ENCODE assay signal across 6 cellular contexts in the genomic region with DNA sequence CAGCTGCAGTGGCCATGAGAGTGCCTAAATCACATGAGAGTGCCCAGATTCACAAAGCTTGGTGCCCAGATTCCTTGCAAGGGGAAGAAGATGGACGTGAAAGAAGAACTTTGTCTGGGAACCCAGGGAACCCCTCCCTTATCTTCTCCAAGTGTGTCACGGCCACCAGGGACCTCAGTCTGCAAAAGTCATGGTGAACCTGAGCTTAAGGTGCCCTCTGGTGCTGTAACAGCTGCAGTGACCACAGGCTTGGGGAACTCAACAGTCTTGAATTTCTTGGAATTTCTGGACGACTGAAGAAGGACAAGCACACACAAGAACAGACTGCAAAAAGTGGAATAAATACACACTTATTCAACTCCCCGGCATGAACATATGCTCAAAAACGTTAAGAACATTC.
DNase-seq lines count a peak whose midpoint lies in the region; ATAC-seq, FAIRE-seq and TF ChIP-seq lines count a peak whose summit lies in the region.
"Not testable (repeated sequence)": the region's sequence is repeated elsewhere in the genome, so short reads cannot be mapped to it uniquely, and the experiment has no call there.

No MANE protein-coding gene starts in this region.

- in situ Hi-C loops in HepG2 (cut with HindIII; ENCODE audit: extremely low pct_ligation_motif_present, low pct_unique_long_range_greater_than_20kb): not testable (repeated sequence)

- CTCF ChIA-PET in HepG2 (lab: Yijun Ruan, JAX; ENCODE audit: low intra/inter-chr PET ratio, low total read pairs): not testable (repeated sequence)

- TF ChIP-seq EP300 in HepG2 (IDR thresholded peaks at IDR 0.05; ENCODE audit: low read depth in 2 of 2, low read length in 2 of 2); HepG2 (CRISPR knock-in tag; IDR thresholded peaks at IDR 0.05; ENCODE audit: borderline replicate concordance): not testable (repeated sequence)

- H2AFZ ChIP-seq in GM23338; OCI-LY1 (ENCODE audit: low read length); HepG2 (ENCODE audit: low read length): not testable (repeated sequence)

- peak; percentile 57 for ATAC-seq in GM23338
- peak; percentile 57 for ATAC-seq in T-helper 17 cell
- ATAC-seq in HepG2: peak; percentile 44; the same call in 1 of the 3 replicates
- peak; percentile 50 to 70 for ATAC-seq in naive thymus-derived CD8-positive, alpha-beta T cell

- H3K9me3 Mint-ChIP-seq in GM23338: peaks cover 41% of the 10 kb centered on the region
- not testable (repeated sequence) for H3K9me3 Mint-ChIP-seq in immature natural killer cell
- peaks cover 0 to 16% (median 3%) of the 10 kb centered on the region in 9 donors for H3K9me3 Mint-ChIP-seq in naive thymus-derived CD8-positive, alpha-beta T cell

- H3K27me3 Mint-ChIP-seq in GM23338 (ENCODE audit: insufficient read depth, low read depth, poor library complexity): peaks cover 11% of the 10 kb centered on the region
- not testable (repeated sequence) for H3K27me3 Mint-ChIP-seq in T-helper 17 cell; immature natural killer cell (ENCODE audit: low read depth in 3 of 3)
- H3K27me3 Mint-ChIP-seq in naive thymus-derived CD8-positive, alpha-beta T cell: peaks cover 0 to 23% (median 6%) of the 10 kb centered on the region in 5 donors

- H3K27ac ChIP-seq in GM23338 (ENCODE audit: low read depth); OCI-LY1 (ENCODE audit: low read depth, low read length, poor library complexity, severe bottlenecking); HepG2 (ENCODE audit: extremely low read length, insufficient read depth, low read length): not testable (repeated sequence)

- not testable (repeated sequence) for H3K27me3 ChIP-seq in GM23338 (ENCODE audit: insufficient read depth); OCI-LY1 (ENCODE audit: insufficient read depth, low read length); HepG2 (ENCODE audit: control insufficient read depth in 1 of 2, insufficient read depth in 2 of 2, low read length in 2 of 2)

- not testable (repeated sequence) for H3K4me3 ChIP-seq in GM23338; OCI-LY1 (ENCODE audit: low read depth, low read length, poor library complexity, severe bottlenecking); HepG2 (replicated peaks in 1 of 3; ENCODE audit: insufficient read depth in 1 of 3, low read depth in 2 of 3, low read length in 3 of 3)

- not testable (repeated sequence) for DNase-seq in GM23338 (ENCODE audit: low spot score); T-helper 17 cell; HepG2 (ENCODE audit: low spot score)
- peak in 2 of 3 donors; percentile 14 to 19 for DNase-seq in immature natural killer cell
- DNase-seq in naive thymus-derived CD8-positive, alpha-beta T cell: peak in 4 of 10 donors; percentile 1 to 23 (median 14)

- POLR2A ChIA-PET in HepG2 (lab: Yijun Ruan, JAX); naive thymus-derived CD8-positive, alpha-beta T cell (lab: Charles Lee): not testable (repeated sequence)

- not testable (repeated sequence) for H3K4me1 Mint-ChIP-seq in GM23338, T-helper 17 cell, immature natural killer cell
- peaks cover 5 to 13% (median 6%) of the 10 kb centered on the region in 4 donors for H3K4me1 Mint-ChIP-seq in naive thymus-derived CD8-positive, alpha-beta T cell

- WGBS in HepG2 (ENCODE audit: low lambda C conversion rate): 0% methylated on average over 3 of the region's 5 CpGs

- not testable (repeated sequence) for H4K20me1 ChIP-seq in GM23338 (replicated peaks; ENCODE audit: insufficient read depth); OCI-LY1 (ENCODE audit: insufficient read depth, low read length); HepG2 (ENCODE audit: insufficient read depth, low read length)

- not testable (repeated sequence) for H3K36me3 ChIP-seq in GM23338 (ENCODE audit: insufficient read depth); OCI-LY1 (ENCODE audit: insufficient read depth, low read length); HepG2 (replicated peaks in 1 of 2; ENCODE audit: control insufficient read depth in 1 of 2, insufficient read depth in 2 of 2, low read length in 2 of 2)

- H3K4me2 ChIP-seq in GM23338; OCI-LY1 (ENCODE audit: low read length); HepG2 (ENCODE audit: low read depth, low read length): not testable (repeated sequence)

- BruUV-seq in HepG2 (replicated peaks; lab: Mats Ljungman, UMichigan): not testable (repeated sequence)

- FAIRE-seq in HepG2 (lab: Jason Lieb, UNC): not testable (repeated sequence)

- H3K9me3 ChIP-seq in OCI-LY1 (ENCODE audit: low read length); T-helper 17 cell (ENCODE audit: control insufficient read depth, low read length, poor library complexity, severe bottlenecking); HepG2 (ENCODE audit: low read length): not testable (repeated sequence)

- H3K9ac ChIP-seq in OCI-LY1 (ENCODE audit: low read length); HepG2 (ENCODE audit: insufficient read depth, low read depth, low read length): not testable (repeated sequence)

- not testable (repeated sequence) for H3K4me3 Mint-ChIP-seq in GM23338; T-helper 17 cell; immature natural killer cell; naive thymus-derived CD8-positive, alpha-beta T cell

- not testable (repeated sequence) for H3K4me1 ChIP-seq in GM23338 (ENCODE audit: insufficient read depth); OCI-LY1 (ENCODE audit: insufficient read depth, low read length, severe bottlenecking); HepG2 (ENCODE audit: insufficient read depth, low read length)

- TF ChIP-seq CTCF in GM23338 (conservative IDR thresholded peaks at IDR 0.05; ENCODE audit: low read depth in 2 of 2); HepG2 (CRISPR knock-in tag; IDR thresholded peaks at IDR 0.05): not testable (repeated sequence)
- peak; percentile 18; the same call in 1 of the 2 replicates for TF ChIP-seq CTCF in OCI-LY1 (IDR thresholded peaks at IDR 0.05; ENCODE audit: low read length)

- not testable (repeated sequence) for H3K79me2 ChIP-seq in GM23338 (replicated peaks; ENCODE audit: insufficient read depth); OCI-LY1 (ENCODE audit: insufficient read depth, low read length); HepG2 (ENCODE audit: insufficient read depth, low read length)

- intact Hi-C loops in HepG2 (cut with micrococcal nuclease; ENCODE audit: unreplicated experiment): not testable (repeated sequence)

- H3K36me3 Mint-ChIP-seq in GM23338 (ENCODE audit: low read depth); immature natural killer cell; naive thymus-derived CD8-positive, alpha-beta T cell: not testable (repeated sequence)
- H3K36me3 Mint-ChIP-seq in T-helper 17 cell (ENCODE audit: low read depth): peaks cover 12% of the 10 kb centered on the region

- not testable (repeated sequence) for TF ChIP-seq RAD21 in HepG2 (CRISPR knock-in tag; IDR thresholded peaks at IDR 0.05)

- not testable (repeated sequence) for TF ChIP-seq POLR2A in HepG2 (IDR thresholded peaks at IDR 0.05; ENCODE audit: insufficient read depth in 1 of 2, low read depth in 2 of 2, low read length in 2 of 2)

- H3K27ac Mint-ChIP-seq in GM23338, T-helper 17 cell, immature natural killer cell: not testable (repeated sequence)
- H3K27ac Mint-ChIP-seq in naive thymus-derived CD8-positive, alpha-beta T cell: peak overlapping the region in 1 of 10 donors; percentile 2

- H3F3A ChIP-seq in GM23338 (replicated peaks; ENCODE audit: low read depth); OCI-LY1 (ENCODE audit: insufficient read depth, low read length): not testable (repeated sequence)

- not testable (repeated sequence) for H3K9me2 ChIP-seq in GM23338 (ENCODE audit: insufficient read depth); OCI-LY1 (ENCODE audit: low read depth, low read length)
